Comparison of ENCODE assay signal across 1 cellular context in the genomic region with DNA sequence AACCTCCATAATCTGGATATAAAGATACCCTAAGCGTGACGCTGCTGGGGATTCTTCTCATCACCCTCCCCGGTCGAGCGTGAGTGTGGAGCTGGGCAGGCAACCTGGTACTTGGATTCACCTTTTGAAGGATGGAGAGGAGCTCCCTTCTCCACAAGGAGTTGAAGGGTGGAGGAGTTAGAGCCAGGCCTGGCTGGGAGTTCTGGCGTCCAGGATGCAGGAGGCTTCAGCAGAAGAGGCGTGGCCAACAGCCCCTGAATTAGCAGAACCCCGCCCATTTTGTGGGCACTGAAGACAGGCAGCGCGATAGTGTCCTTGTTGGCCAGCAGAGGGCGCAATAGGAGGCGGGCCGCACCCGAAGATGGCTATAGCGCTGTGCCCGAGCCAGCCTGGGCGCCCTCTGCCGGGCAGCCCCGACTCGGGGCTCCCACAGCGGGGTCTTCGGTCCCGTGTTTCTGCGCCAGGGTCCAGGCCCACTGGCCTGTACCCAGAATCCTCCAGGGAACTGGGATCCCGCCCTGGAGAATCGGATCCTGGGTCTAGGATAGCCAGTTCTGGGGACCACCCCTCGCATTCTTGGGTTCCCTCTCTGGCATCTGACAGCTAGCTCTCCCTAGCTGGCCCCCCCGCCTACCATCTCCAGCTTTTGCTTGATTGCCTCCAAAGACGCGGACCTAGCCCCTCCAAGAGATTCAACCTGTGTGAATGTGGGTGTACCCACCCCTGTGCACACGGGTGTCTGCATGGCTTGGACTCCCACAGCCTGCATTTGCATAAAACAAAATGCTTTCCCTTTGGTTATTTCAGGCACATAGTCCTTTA.
TF ChIP-seq lines count a peak whose summit lies in the region.

No MANE protein-coding gene starts in this region.

TF ChIP-seq in K562, 482 proteins besides CTCF, POLR2A, EP300 and RAD21 (continued from another document and continues in another):
- TF ChIP-seq PHF8 (IDR thresholded peaks at IDR 0.05; ENCODE audit: borderline replicate concordance, low read length) (peak; percentile 36; the same call in 1 of the 2 replicates), SP1 (CRISPR knock-in tag; IDR thresholded peaks at IDR 0.05) (peak; percentile 96), ATF1 (CRISPR knock-in tag; IDR thresholded peaks at IDR 0.05) (no peak), ATF1 (tag; IDR thresholded peaks at IDR 0.05) (peak; percentile 67), FOXP1 (CRISPR knock-in tag; IDR thresholded peaks at IDR 0.05) (0 out of 2 replicates have a peak, but pooled peaks have one; percentile 43), ATF7 (IDR thresholded peaks at IDR 0.05) (peak; percentile 77), KLF1 (tag; IDR thresholded peaks at IDR 0.05) (0 out of 2 replicates have a peak, but pooled peaks have one; percentile 41), VEZF1 (CRISPR knock-in tag; IDR thresholded peaks at IDR 0.05) (peak; percentile 83), DACH1 (IDR thresholded peaks at IDR 0.05; ENCODE audit: partially characterized antibody) (peak; percentile 7), SMAD4 (CRISPR knock-in tag; conservative IDR thresholded peaks at IDR 0.05) (peak; percentile 52; the same call in 1 of the 2 replicates), CHCHD3 (CRISPR knock-in tag; IDR thresholded peaks at IDR 0.05) (no peak), RCOR1 (IDR thresholded peaks at IDR 0.05; ENCODE audit: borderline replicate concordance in 1 of 2, low read depth in 2 of 2, low read length in 2 of 2) (peak; percentile 50 to 83; a peak in 2 of 4 replicates), CXXC5 (CRISPR knock-in tag; IDR thresholded peaks at IDR 0.05) (peak; percentile 70), MNT (conservative IDR thresholded peaks at IDR 0.05) (peak in 1 of 2 experiments; percentile 42; a peak in 1 of 4 replicates), SRF (CRISPR knock-in tag; IDR thresholded peaks at IDR 0.05) (peak in 1 of 2 experiments; percentile 80; a peak in 1 of 4 replicates), ZNF384 (IDR thresholded peaks at IDR 0.05; ENCODE audit: low read depth, low read length) (peak; percentile 49; the same call in 1 of the 2 replicates), CAMTA2 (CRISPR knock-in tag; conservative IDR thresholded peaks at IDR 0.05) (0 out of 2 replicates have a peak, but pooled peaks have one; percentile 66), RB1 (IDR thresholded peaks at IDR 0.05; ENCODE audit: low read depth) (peak; percentile 92), ZNF639 (CRISPR knock-in tag; conservative IDR thresholded peaks at IDR 0.05 in 1 of 2, IDR thresholded peaks at IDR 0.05 in 1 of 2) (no peak), HMG20A (CRISPR knock-in tag; conservative IDR thresholded peaks at IDR 0.05) (no peak), SIN3A (IDR thresholded peaks at IDR 0.05; ENCODE audit: borderline replicate concordance in 2 of 2, control insufficient read depth in 1 of 2, low read depth in 2 of 2, low read length in 2 of 2) (0 out of 4 replicates have a peak, but pooled peaks of 1 of the 2 experiments have one; percentile 57), ZNF41 (CRISPR knock-in tag; conservative IDR thresholded peaks at IDR 0.05) (no peak), NR2C1 (IDR thresholded peaks at IDR 0.05) (no peak), NR2C1 (tag; IDR thresholded peaks at IDR 0.05) (no peak), KAT2B (IDR thresholded peaks at IDR 0.05; ENCODE audit: low read depth, low read length) (peak; percentile 63), ZBTB43 (CRISPR knock-in tag; IDR thresholded peaks at IDR 0.05) (no peak), GTF2F1 (IDR thresholded peaks at IDR 0.05; ENCODE audit: low read depth, low read length) (no peak), SAFB2 (IDR thresholded peaks at IDR 0.05; ENCODE audit: borderline replicate concordance, low read depth, low read length, severe bottlenecking) (no peak), GATAD2B (IDR thresholded peaks at IDR 0.05; ENCODE audit: borderline replicate concordance) (no peak), SMARCC2 (IDR thresholded peaks at IDR 0.05; ENCODE audit: low read depth) (no peak), CREB3L1 (IDR thresholded peaks at IDR 0.05; ENCODE audit: borderline replicate concordance, low read depth) (0 out of 2 replicates have a peak, but pooled peaks have one; percentile 22), NBN (IDR thresholded peaks at IDR 0.05; ENCODE audit: low read depth) (peak; percentile 52; the same call in 1 of the 2 replicates), SMARCE1 (IDR thresholded peaks at IDR 0.05) (0 out of 2 replicates have a peak, but pooled peaks have one; percentile 23), MYC (IDR thresholded peaks at IDR 0.05; ENCODE audit: low read depth, low read length) (peak; percentile 56), MYC (CRISPR knock-in tag; IDR thresholded peaks at IDR 0.05; ENCODE audit: borderline replicate concordance, low read depth) (no peak), POLR2AphosphoS5 (IDR thresholded peaks at IDR 0.05; ENCODE audit: control insufficient read depth, insufficient read depth, low read depth, low read length) (peak; percentile 39; the same call in 1 of the 2 replicates), SIN3B (IDR thresholded peaks at IDR 0.05; ENCODE audit: low read depth) (peak; percentile 25; the same call in 1 of the 2 replicates), HEY1 (CRISPR knock-in tag; IDR thresholded peaks at IDR 0.05; ENCODE audit: borderline replicate concordance) (no peak), CBX1 (IDR thresholded peaks at IDR 0.05; ENCODE audit: low read depth) (peak; percentile 79; the same call in 1 of the 2 replicates), CREBBP (IDR thresholded peaks at IDR 0.05; ENCODE audit: low read depth, low read length) (no peak), TBP (optimal IDR thresholded peaks at IDR 0.05; ENCODE audit: low read depth, low read length) (peak; percentile 61), ILK (tag; IDR thresholded peaks at IDR 0.05; ENCODE audit: borderline replicate concordance, low read depth) (no peak), KAT7 (CRISPR knock-in tag; IDR thresholded peaks at IDR 0.05; ENCODE audit: borderline replicate concordance) (peak; percentile 81; the same call in 1 of the 2 replicates)
- TF ChIP-seq, protein P1, sequence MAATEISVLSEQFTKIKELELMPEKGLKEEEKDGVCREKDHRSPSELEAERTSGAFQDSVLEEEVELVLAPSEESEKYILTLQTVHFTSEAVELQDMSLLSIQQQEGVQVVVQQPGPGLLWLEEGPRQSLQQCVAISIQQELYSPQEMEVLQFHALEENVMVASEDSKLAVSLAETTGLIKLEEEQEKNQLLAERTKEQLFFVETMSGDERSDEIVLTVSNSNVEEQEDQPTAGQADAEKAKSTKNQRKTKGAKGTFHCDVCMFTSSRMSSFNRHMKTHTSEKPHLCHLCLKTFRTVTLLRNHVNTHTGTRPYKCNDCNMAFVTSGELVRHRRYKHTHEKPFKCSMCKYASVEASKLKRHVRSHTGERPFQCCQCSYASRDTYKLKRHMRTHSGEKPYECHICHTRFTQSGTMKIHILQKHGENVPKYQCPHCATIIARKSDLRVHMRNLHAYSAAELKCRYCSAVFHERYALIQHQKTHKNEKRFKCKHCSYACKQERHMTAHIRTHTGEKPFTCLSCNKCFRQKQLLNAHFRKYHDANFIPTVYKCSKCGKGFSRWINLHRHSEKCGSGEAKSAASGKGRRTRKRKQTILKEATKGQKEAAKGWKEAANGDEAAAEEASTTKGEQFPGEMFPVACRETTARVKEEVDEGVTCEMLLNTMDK (IDR thresholded peaks at IDR 0.05; ENCODE audit: borderline replicate concordance, insufficient read depth, low read depth, low read length, poor library complexity, severe bottlenecking), result peak; percentile 99
- TF ChIP-seq, protein P2, sequence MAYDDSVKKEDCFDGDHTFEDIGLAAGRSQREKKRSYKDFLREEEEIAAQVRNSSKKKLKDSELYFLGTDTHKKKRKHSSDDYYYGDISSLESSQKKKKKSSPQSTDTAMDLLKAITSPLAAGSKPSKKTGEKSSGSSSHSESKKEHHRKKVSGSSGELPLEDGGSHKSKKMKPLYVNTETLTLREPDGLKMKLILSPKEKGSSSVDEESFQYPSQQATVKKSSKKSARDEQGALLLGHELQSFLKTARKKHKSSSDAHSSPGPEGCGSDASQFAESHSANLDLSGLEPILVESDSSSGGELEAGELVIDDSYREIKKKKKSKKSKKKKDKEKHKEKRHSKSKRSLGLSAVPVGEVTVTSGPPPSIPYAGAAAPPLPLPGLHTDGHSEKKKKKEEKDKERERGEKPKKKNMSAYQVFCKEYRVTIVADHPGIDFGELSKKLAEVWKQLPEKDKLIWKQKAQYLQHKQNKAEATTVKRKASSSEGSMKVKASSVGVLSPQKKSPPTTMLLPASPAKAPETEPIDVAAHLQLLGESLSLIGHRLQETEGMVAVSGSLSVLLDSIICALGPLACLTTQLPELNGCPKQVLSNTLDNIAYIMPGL (CRISPR knock-in tag; IDR thresholded peaks at IDR 0.05), result peak; percentile 85; the same call in 1 of the 2 replicates
- TF ChIP-seq, protein P3, sequence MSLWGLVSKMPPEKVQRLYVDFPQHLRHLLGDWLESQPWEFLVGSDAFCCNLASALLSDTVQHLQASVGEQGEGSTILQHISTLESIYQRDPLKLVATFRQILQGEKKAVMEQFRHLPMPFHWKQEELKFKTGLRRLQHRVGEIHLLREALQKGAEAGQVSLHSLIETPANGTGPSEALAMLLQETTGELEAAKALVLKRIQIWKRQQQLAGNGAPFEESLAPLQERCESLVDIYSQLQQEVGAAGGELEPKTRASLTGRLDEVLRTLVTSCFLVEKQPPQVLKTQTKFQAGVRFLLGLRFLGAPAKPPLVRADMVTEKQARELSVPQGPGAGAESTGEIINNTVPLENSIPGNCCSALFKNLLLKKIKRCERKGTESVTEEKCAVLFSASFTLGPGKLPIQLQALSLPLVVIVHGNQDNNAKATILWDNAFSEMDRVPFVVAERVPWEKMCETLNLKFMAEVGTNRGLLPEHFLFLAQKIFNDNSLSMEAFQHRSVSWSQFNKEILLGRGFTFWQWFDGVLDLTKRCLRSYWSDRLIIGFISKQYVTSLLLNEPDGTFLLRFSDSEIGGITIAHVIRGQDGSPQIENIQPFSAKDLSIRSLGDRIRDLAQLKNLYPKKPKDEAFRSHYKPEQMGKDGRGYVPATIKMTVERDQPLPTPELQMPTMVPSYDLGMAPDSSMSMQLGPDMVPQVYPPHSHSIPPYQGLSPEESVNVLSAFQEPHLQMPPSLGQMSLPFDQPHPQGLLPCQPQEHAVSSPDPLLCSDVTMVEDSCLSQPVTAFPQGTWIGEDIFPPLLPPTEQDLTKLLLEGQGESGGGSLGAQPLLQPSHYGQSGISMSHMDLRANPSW (CRISPR knock-in tag; IDR thresholded peaks at IDR 0.05), result peak; percentile 60; the same call in 1 of the 2 replicates
- TF ChIP-seq, protein P4, sequence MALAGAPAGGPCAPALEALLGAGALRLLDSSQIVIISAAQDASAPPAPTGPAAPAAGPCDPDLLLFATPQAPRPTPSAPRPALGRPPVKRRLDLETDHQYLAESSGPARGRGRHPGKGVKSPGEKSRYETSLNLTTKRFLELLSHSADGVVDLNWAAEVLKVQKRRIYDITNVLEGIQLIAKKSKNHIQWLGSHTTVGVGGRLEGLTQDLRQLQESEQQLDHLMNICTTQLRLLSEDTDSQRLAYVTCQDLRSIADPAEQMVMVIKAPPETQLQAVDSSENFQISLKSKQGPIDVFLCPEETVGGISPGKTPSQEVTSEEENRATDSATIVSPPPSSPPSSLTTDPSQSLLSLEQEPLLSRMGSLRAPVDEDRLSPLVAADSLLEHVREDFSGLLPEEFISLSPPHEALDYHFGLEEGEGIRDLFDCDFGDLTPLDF (CRISPR knock-in tag; IDR thresholded peaks at IDR 0.05), result peak; percentile 73
